ENCODE assay signal across 25 cellular contexts in genomic region chr6:167671977-167672687, GRCh38.
DNase-seq lines count a peak whose midpoint lies in the region; ATAC-seq, FAIRE-seq and TF ChIP-seq lines count a peak whose summit lies in the region.
"Had no signal": no experiment of that assay in that cellular context is flagged by ENCODE, and none has a peak within 500 bp of the region (broad histone marks: within the 10 kb centered on the region; RNA-seq: fewer than 3 reads in every experiment).

No MANE protein-coding gene starts in this region.

- TF ChIP-seq POLR2A in HepG2 (IDR thresholded peaks at IDR 0.05; ENCODE audit: insufficient read depth in 1 of 2, low read depth in 2 of 2, low read length in 2 of 2) (no peak), right lobe of liver (IDR thresholded peaks at IDR 0.05) (no peak), H1 (IDR thresholded peaks at IDR 0.05; ENCODE audit: control extremely low read depth in 1 of 2, low read depth in 2 of 2, low read length in 2 of 2) (no peak), spleen (IDR thresholded peaks at IDR 0.05) (no peak)

- H4K8ac ChIP-seq in H1 (ENCODE audit: extremely low read depth, insufficient read depth, low read length): no peak overlapping the region

- no peak for ATAC-seq in HepG2
- ATAC-seq in right lobe of liver: no peak
- no peak for ATAC-seq in GM18502 (IDR thresholded peaks at IDR 0.05; ENCODE audit: poor library complexity, unreplicated experiment)
- ATAC-seq: Panc1 had no signal

- H3K9ac ChIP-seq in HepG2 (ENCODE audit: insufficient read depth, low read depth, low read length) (no peak overlapping the region), H1 (replicated peaks in 1 of 4; ENCODE audit: extremely low read depth in 1 of 4, low read depth in 3 of 4, low read length in 3 of 4) (no peak overlapping the region)
- H3K9ac ChIP-seq: BLaER1 treated with 17β-estradiol and CSF1 and Interleukin-3, amounts not matched to agents 10 nM and 100 nM; SK-N-SH had no signal

- H4K5ac ChIP-seq in H1 (ENCODE audit: insufficient read length, low read depth, low read length): no peak overlapping the region

- no peak for TF ChIP-seq EP300 in HepG2 (IDR thresholded peaks at IDR 0.05; ENCODE audit: low read depth in 2 of 2, low read length in 2 of 2)
- no peak for TF ChIP-seq EP300 in HepG2 (CRISPR knock-in tag; IDR thresholded peaks at IDR 0.05; ENCODE audit: borderline replicate concordance)
- no peak for TF ChIP-seq EP300 in H1 (IDR thresholded peaks at IDR 0.05; ENCODE audit: borderline replicate concordance in 1 of 2, low read depth in 2 of 2, low read length in 2 of 2)

- no peak overlapping the region for H3K4me3 Mint-ChIP-seq in nephron
- no peak overlapping the region for H3K4me3 Mint-ChIP-seq in CD4-positive, alpha-beta memory T cell
- H3K4me3 Mint-ChIP-seq: CD8-positive, alpha-beta memory T cell had no signal

- no peak overlapping the region for H3K23ac ChIP-seq in H1 (ENCODE audit: insufficient read length)

- no peaks in the 10 kb centered on the region for H3K23me2 ChIP-seq in H1 (ENCODE audit: low read depth, low read length)

- no peak overlapping the region for H4K91ac ChIP-seq in H1 (replicated peaks; ENCODE audit: insufficient read length, low read length)

- H3K4me1 ChIP-seq in HepG2 (ENCODE audit: insufficient read depth, low read length): peaks cover 100% of the 10 kb centered on the region
- H3K4me1 ChIP-seq in right lobe of liver: peaks cover 0 to 56% (median 28%) of the 10 kb centered on the region in 4 donors
- H3K4me1 ChIP-seq in H1 (replicated peaks in 1 of 4; ENCODE audit: control insufficient read depth in 3 of 4, insufficient read depth in 4 of 4, low read length in 3 of 4): peaks cover 0 to 6% (median 1%) of the 10 kb centered on the region in 4 experiments; a peak in 4 of 7 replicates
- H3K4me1 ChIP-seq in spleen: peaks cover 9 to 24% (median 17%) of the 10 kb centered on the region in 6 donors
- H3K4me1 ChIP-seq in CD4-positive, alpha-beta memory T cell (ENCODE audit: insufficient read depth, low read length): no peaks in the 10 kb centered on the region

- no peaks in the 10 kb centered on the region for H3K27me3 ChIP-seq in HepG2 (ENCODE audit: control insufficient read depth in 1 of 2, insufficient read depth in 2 of 2, low read length in 2 of 2)
- no peaks in the 10 kb centered on the region for H3K27me3 ChIP-seq in right lobe of liver
- H3K27me3 ChIP-seq in H1 (replicated peaks in 1 of 4; ENCODE audit: control insufficient read depth in 3 of 4, extremely low read depth in 1 of 4, insufficient read depth in 3 of 4, low read length in 3 of 4): peaks cover 0 to 2% (median 0%) of the 10 kb centered on the region in 4 experiments; a peak in 2 of 7 replicates
- peaks cover 0 to 15% (median 0%) of the 10 kb centered on the region in 7 donors for H3K27me3 ChIP-seq in spleen (replicated peaks in 1 of 7)
- H3K27me3 ChIP-seq in CD4-positive, alpha-beta memory T cell (ENCODE audit: insufficient read depth, low read length): peaks cover under 1% of the 10 kb centered on the region

- DNase-seq in HepG2 (ENCODE audit: low spot score) (no peak), right lobe of liver (no peak), H1 (ENCODE audit: low read depth in 1 of 2, low spot score in 2 of 2) (no peak), spleen (peak; percentile 41)
- no peak for DNase-seq in CD4-positive, alpha-beta memory T cell
- DNase-seq in activated naive CD4-positive, alpha-beta T cell (lab: John Stamatoyannopoulos, UW): no peak
- DNase-seq: 8988T; CD8-positive, alpha-beta memory T cell; EL; GF-D8; H7; MV-4-11; NCI-H1105 treated with DMSO at 0.1 percent for 48 hours; NCI-H2081; NCI-H2171; NCI-H345; NCI-H524 treated with DMSO at 0.1 percent for 48 hours; NCI-H82; SIG-M5; SK-N-SH had no signal

- peak overlapping the region; percentile 60; the same call in 1 of the 2 replicates for H2BK12ac ChIP-seq in H1 (ENCODE audit: low read depth, low read length)

- no peak overlapping the region for H3K14ac ChIP-seq in H1 (ENCODE audit: insufficient read length)

- no peak overlapping the region for H2BK5ac ChIP-seq in H1 (ENCODE audit: low read depth, low read length)

- peaks cover 5% of the 10 kb centered on the region for H3K36me3 Mint-ChIP-seq in nephron (ENCODE audit: low read depth)
- H3K36me3 Mint-ChIP-seq in CD4-positive, alpha-beta memory T cell: no peaks in the 10 kb centered on the region
- H3K36me3 Mint-ChIP-seq: CD8-positive, alpha-beta memory T cell had no signal

- H3K4me3 ChIP-seq in HepG2 (replicated peaks in 1 of 3; ENCODE audit: insufficient read depth in 1 of 3, low read depth in 2 of 3, low read length in 3 of 3) (no peak overlapping the region), right lobe of liver (no peak overlapping the region), H1 (ENCODE audit: extremely low read depth in 1 of 4, insufficient read depth in 2 of 4, low read depth in 3 of 4, low read length in 4 of 4) (no peak overlapping the region), spleen (no peak overlapping the region)
- H3K4me3 ChIP-seq in CD4-positive, alpha-beta memory T cell (ENCODE audit: low read length in 2 of 2): no peak overlapping the region
- H3K4me3 ChIP-seq: BLaER1 treated with 17β-estradiol and CSF1 and Interleukin-3, amounts not matched to agents 10 nM and 100 nM had no signal

- no peaks in the 10 kb centered on the region for H3K79me2 ChIP-seq in HepG2 (ENCODE audit: insufficient read depth, low read length)
- H3K79me2 ChIP-seq in H1 (ENCODE audit: control insufficient read depth in 1 of 2, insufficient read depth in 2 of 2, low read length in 2 of 2): no peaks in the 10 kb centered on the region

- no peaks in the 10 kb centered on the region for H3K79me1 ChIP-seq in H1 (ENCODE audit: low read depth, low read length)

- H2BK20ac ChIP-seq in H1 (ENCODE audit: low read length): peak overlapping the region; percentile 56; the same call in 1 of the 2 replicates

- H3K9me3 ChIP-seq in HepG2 (ENCODE audit: low read length): no peaks in the 10 kb centered on the region
- no peaks in the 10 kb centered on the region for H3K9me3 ChIP-seq in right lobe of liver
- peaks cover 11 to 12% of the 10 kb centered on the region in 2 experiments; a peak in 2 of 4 replicates for H3K9me3 ChIP-seq in H1 (ENCODE audit: insufficient read depth in 2 of 2, low read depth in 1 of 2, low read length in 1 of 2)
- peaks cover 0 to 9% (median 0%) of the 10 kb centered on the region in 8 donors for H3K9me3 ChIP-seq in spleen
- no peaks in the 10 kb centered on the region for H3K9me3 ChIP-seq in CD4-positive, alpha-beta memory T cell (ENCODE audit: control insufficient read depth in 1 of 2, low read length in 2 of 2)
- H3K9me3 ChIP-seq: SK-N-SH had no signal

- 0 out of 2 replicates have a peak overlapping the region, but pooled peaks have one; percentile 83 for H2BK15ac ChIP-seq in H1 (ENCODE audit: low read length)

- 97% methylated on average over 33 of the region's 33 CpGs for WGBS in HepG2 (ENCODE audit: low lambda C conversion rate)
- 89% methylated on average over 29 of the region's 33 CpGs for WGBS in right lobe of liver (ENCODE audit: insufficient coverage, low coverage, low lambda C conversion rate, missing lambda C conversion rate)
- WGBS in H1 (ENCODE audit: extremely low coverage in 1 of 2, insufficient coverage in 1 of 2, insufficient read length in 1 of 2, insufficient replicate concordance in 2 of 2, low coverage in 1 of 2, low lambda C conversion rate in 2 of 2, missing lambda C conversion rate in 1 of 2), 2 experiments: 89% methylated on average over 33 of the region's 33 CpGs; no CpG with 5 or more reads in 1 of the 2 experiments
- WGBS in spleen, 5 donors: 91 to 98% (median 93%) methylated on average over 33 of the region's 33 CpGs

- H3K36me3 ChIP-seq in HepG2 (replicated peaks in 1 of 2; ENCODE audit: control insufficient read depth in 1 of 2, insufficient read depth in 2 of 2, low read length in 2 of 2): no peaks in the 10 kb centered on the region
- H3K36me3 ChIP-seq in right lobe of liver: no peaks in the 10 kb centered on the region
- no peaks in the 10 kb centered on the region for H3K36me3 ChIP-seq in H1 (ENCODE audit: control insufficient read depth in 2 of 4, insufficient read depth in 4 of 4, low read length in 3 of 4)
- no peaks in the 10 kb centered on the region for H3K36me3 ChIP-seq in spleen
- H3K36me3 ChIP-seq in CD4-positive, alpha-beta memory T cell (ENCODE audit: insufficient read depth, low read length): no peaks in the 10 kb centered on the region
- H3K36me3 ChIP-seq: BLaER1 treated with 17β-estradiol and CSF1 and Interleukin-3, amounts not matched to agents 10 nM and 100 nM had no signal

- H3K4me2 ChIP-seq in HepG2 (ENCODE audit: low read depth, low read length): no peak overlapping the region
- H3K4me2 ChIP-seq in H1 (ENCODE audit: insufficient read depth in 1 of 2, low read depth in 2 of 2, low read length in 2 of 2): no peak overlapping the region
- H3K4me2 ChIP-seq: BLaER1 treated with 17β-estradiol and CSF1 and Interleukin-3, amounts not matched to agents 10 nM and 100 nM; SK-N-SH had no signal

- peak overlapping the region; percentile 39 for H3K27ac ChIP-seq in HepG2 (ENCODE audit: extremely low read length, insufficient read depth, low read length)
- H3K27ac ChIP-seq in right lobe of liver: no peak overlapping the region
- no peak overlapping the region for H3K27ac ChIP-seq in H1 (ENCODE audit: low read depth, low read length)
- no peak overlapping the region for H3K27ac ChIP-seq in spleen
- H3K27ac ChIP-seq in CD4-positive, alpha-beta memory T cell (ENCODE audit: low read depth, low read length): no peak overlapping the region
- H3K27ac ChIP-seq: BLaER1 treated with 17β-estradiol and CSF1 and Interleukin-3, amounts not matched to agents 10 nM and 100 nM had no signal

- in situ Hi-C loops in HepG2 (cut with HindIII; ENCODE audit: extremely low pct_ligation_motif_present, low pct_unique_long_range_greater_than_20kb): no loop called here

- peaks cover 44% of the 10 kb centered on the region for H3K4me1 Mint-ChIP-seq in nephron
- peaks cover 0 to 2% (median 0%) of the 10 kb centered on the region in 4 donors for H3K4me1 Mint-ChIP-seq in CD4-positive, alpha-beta memory T cell
- H3K4me1 Mint-ChIP-seq: CD8-positive, alpha-beta memory T cell had no signal

- H4K20me1 ChIP-seq in HepG2 (ENCODE audit: insufficient read depth, low read length) (no peaks in the 10 kb centered on the region), H1 (replicated peaks in 1 of 2; ENCODE audit: control insufficient read depth in 1 of 2, insufficient read depth in 2 of 2, low read length in 2 of 2) (no peaks in the 10 kb centered on the region)
- H4K20me1 ChIP-seq: BLaER1 treated with 17β-estradiol and CSF1 and Interleukin-3, amounts not matched to agents 10 nM and 100 nM had no signal

- no peak overlapping the region for H2BK120ac ChIP-seq in H1 (replicated peaks; ENCODE audit: low read depth, low read length)

- POLR2A ChIA-PET in HepG2 (lab: Yijun Ruan, JAX): no interaction called here
- POLR2A ChIA-PET in H1 (lab: Charles Lee; ENCODE audit: partially characterized antibody): no interaction called here
- POLR2A ChIA-PET in CD4-positive, alpha-beta memory T cell (lab: Charles Lee; ENCODE audit: partially characterized antibody): no interaction called here

- BruUV-seq in HepG2 (replicated peaks; lab: Mats Ljungman, UMichigan): no TSS peak

- H3K27me3 Mint-ChIP-seq in nephron (ENCODE audit: low read depth): peaks cover 20% of the 10 kb centered on the region
- H3K27me3 Mint-ChIP-seq in CD4-positive, alpha-beta memory T cell: peaks cover 14 to 20% of the 10 kb centered on the region in 2 donors

- H2AK5ac ChIP-seq in H1 (ENCODE audit: low read depth, low read length): peak overlapping the region; percentile 66; the same call in 1 of the 2 replicates

- peak; percentile 43 for TF ChIP-seq CTCF in HepG2 (CRISPR knock-in tag; IDR thresholded peaks at IDR 0.05)
- no peak for TF ChIP-seq CTCF in right lobe of liver (IDR thresholded peaks at IDR 0.05)
- no peak for TF ChIP-seq CTCF in H1 (IDR thresholded peaks at IDR 0.05; ENCODE audit: control extremely low read depth in 1 of 3, insufficient read depth in 1 of 3, low read depth in 1 of 3, low read length in 3 of 3)
- TF ChIP-seq CTCF in nephron (IDR thresholded peaks at IDR 0.05; ENCODE audit: unreplicated experiment in 3 of 3): no peak
- TF ChIP-seq CTCF in spleen (IDR thresholded peaks at IDR 0.05 in 8 of 11, conservative IDR thresholded peaks at IDR 0.05 in 3 of 11): no peak

- H3K18ac ChIP-seq in H1 (ENCODE audit: extremely low read depth, low read length): no peak overlapping the region

- H3K56ac ChIP-seq in H1 (replicated peaks; ENCODE audit: insufficient read length, low read depth, low read length): no peak overlapping the region

- H2AFZ ChIP-seq in HepG2 (ENCODE audit: low read length) (no peak overlapping the region), H1 (ENCODE audit: low read length) (no peak overlapping the region)

- no peak for FAIRE-seq in HepG2 (lab: Jason Lieb, UNC)
- FAIRE-seq in H1 (lab: Jason Lieb, UNC): no peak
- FAIRE-seq: D721Med had no signal

- intact Hi-C loops in HepG2 (cut with micrococcal nuclease; ENCODE audit: unreplicated experiment): no loop called here
- intact Hi-C loops in right lobe of liver (cut with DNase I): no loop called here
- intact Hi-C loops in spleen (cut with DNase I; ENCODE audit: low total_unique reads): no loop called here
- intact Hi-C loops in CD4-positive, alpha-beta memory T cell (cut with micrococcal nuclease): no loop called here

- CTCF ChIA-PET in HepG2 (lab: Yijun Ruan, JAX; ENCODE audit: low intra/inter-chr PET ratio, low total read pairs): no interaction called here
- CTCF ChIA-PET in H1 (lab: Charles Lee; ENCODE audit: partially characterized antibody): interaction anchor here (0.7 to 1.0 kb wide), 3 partner anchors 18 to 313 kb away, joined by 3 read pairs; no protein-coding TSS in a partner anchor
- CTCF ChIA-PET in CD4-positive, alpha-beta memory T cell (lab: Charles Lee; ENCODE audit: partially characterized antibody): no interaction called here

- H3K27ac Mint-ChIP-seq in nephron: peak overlapping the region; percentile 57 to 78 (median 68)
- no peak overlapping the region for H3K27ac Mint-ChIP-seq in CD4-positive, alpha-beta memory T cell
- H3K27ac Mint-ChIP-seq: CD8-positive, alpha-beta memory T cell had no signal

- no peak for TF ChIP-seq RAD21 in HepG2 (CRISPR knock-in tag; IDR thresholded peaks at IDR 0.05)
- no peak for TF ChIP-seq RAD21 in H1 (IDR thresholded peaks at IDR 0.05 in 1 of 2, conservative IDR thresholded peaks at IDR 0.05 in 1 of 2; ENCODE audit: low read depth in 2 of 2, low read length in 2 of 2)

- peaks cover 4% of the 10 kb centered on the region for H3K9me3 Mint-ChIP-seq in nephron
- peaks cover 0 to 6% (median 2%) of the 10 kb centered on the region in 8 donors for H3K9me3 Mint-ChIP-seq in CD4-positive, alpha-beta memory T cell

- H3K4ac ChIP-seq in H1 (replicated peaks; ENCODE audit: insufficient read length, low read depth, low read length): no peak overlapping the region

Comparison
In these comparisons a context has a peak if more than half of its experiments do, and no peak if none do; other contexts are left out.
1. H3K27ac Mint-ChIP-seq: peak in nephron (3 of 3); none in CD4-positive, alpha-beta memory T cell (0 of 7).
2. Of the 41 proteins assayed by ChIP-seq in both HepG2 and H1: peak only in HepG2: CTCF and JUND; only in H1: none; in both: none; in neither: 39.